Comparison of ENCODE assay signal across 14 cellular contexts in genomic region chr15:98712845-98713584, GRCh38.
DNase-seq lines count a peak whose midpoint lies in the region; ATAC-seq and TF ChIP-seq lines count a peak whose summit lies in the region.
"Had no signal": no experiment of that assay in that cellular context is flagged by ENCODE, and none has a peak within 500 bp of the region (broad histone marks: within the 10 kb centered on the region; RNA-seq: fewer than 3 reads in every experiment).

No MANE protein-coding gene starts in this region.

- H3K27ac ChIP-seq in CD8-positive, alpha-beta T cell (ENCODE audit: low read depth, low read length): no peak overlapping the region
- peak overlapping the region; percentile 34 to 43 for H3K27ac ChIP-seq in lung (ENCODE audit: low read depth in 1 of 2, low read length in 1 of 2)
- H3K27ac ChIP-seq: GM23248 had no signal

- peaks cover 4% of the 10 kb centered on the region for H3K9me3 ChIP-seq in CD8-positive, alpha-beta T cell (ENCODE audit: low read length)
- H3K9me3 ChIP-seq in lung (ENCODE audit: control insufficient read depth in 2 of 2, insufficient read depth in 1 of 2, low read length in 1 of 2): peaks cover 0 to 5% of the 10 kb centered on the region in 2 donors
- H3K9me3 ChIP-seq: prostate gland had no signal

- peaks cover 53% of the 10 kb centered on the region for H3K4me1 ChIP-seq in CD8-positive, alpha-beta T cell (ENCODE audit: insufficient read depth, low read length)
- H3K4me1 ChIP-seq in lung (ENCODE audit: control insufficient read depth in 2 of 2, insufficient read depth in 2 of 2, low read length in 2 of 2): peaks cover 22 to 37% of the 10 kb centered on the region in 2 donors

- H3K27me3 ChIP-seq in CD8-positive, alpha-beta T cell (ENCODE audit: insufficient read depth, low read length): no peaks in the 10 kb centered on the region
- no peaks in the 10 kb centered on the region for H3K27me3 ChIP-seq in lung (ENCODE audit: control insufficient read depth, insufficient read depth)

- H3K9me3 Mint-ChIP-seq in CD8-positive, alpha-beta T cell: peaks cover 11% of the 10 kb centered on the region
- H3K9me3 Mint-ChIP-seq in activated T-helper 1 cell treated with anti-CD3 and anti-CD28 coated beads, Interleukin-12 subunit alpha, Interleukin-12 subunit beta, Interleukin-2, Interleukin-4 antibody, amounts not matched to agents 30 ng/mL and 10 ng/mL and 1 ng/mL, durations not matched to agents 14 hours and 24 hours and 36 hours: peaks cover 11% of the 10 kb centered on the region

- H3K27me3 Mint-ChIP-seq in CD8-positive, alpha-beta T cell (ENCODE audit: low read depth): no peaks in the 10 kb centered on the region
- H3K27me3 Mint-ChIP-seq in activated T-helper 1 cell treated with anti-CD3 and anti-CD28 coated beads, Interleukin-12 subunit alpha, Interleukin-12 subunit beta, Interleukin-2, Interleukin-4 antibody, amounts not matched to agents 30 ng/mL and 10 ng/mL and 1 ng/mL, durations not matched to agents 14 hours and 24 hours and 36 hours (ENCODE audit: insufficient read depth): no peaks in the 10 kb centered on the region
- H3K27me3 Mint-ChIP-seq: stimulated activated naive CD8-positive, alpha-beta T cell treated with anti-CD3 and anti-CD28 coated beads, Interleukin-15, Interleukin-2, amounts not matched to agents 100 ng/mL and 50 ng/mL, for 24 hours had no signal

- WGBS in lung, 2 donors: 91 to 94% methylated on average over 16 of the region's 16 CpGs

- H3K36me3 Mint-ChIP-seq in CD8-positive, alpha-beta T cell: peaks cover 40% of the 10 kb centered on the region
- H3K36me3 Mint-ChIP-seq in activated T-helper 1 cell treated with anti-CD3 and anti-CD28 coated beads, Interleukin-12 subunit alpha, Interleukin-12 subunit beta, Interleukin-2, Interleukin-4 antibody, amounts not matched to agents 30 ng/mL and 10 ng/mL and 1 ng/mL, durations not matched to agents 14 hours and 24 hours and 36 hours (ENCODE audit: low read depth): peaks cover 15% of the 10 kb centered on the region

- POLR2A ChIA-PET in CD8-positive, alpha-beta T cell (lab: Charles Lee): interaction anchor here (0.9 kb wide), 1 partner anchor 62 kb away, joined by 3 read pairs; no protein-coding TSS in a partner anchor

- no peak overlapping the region for H3K4me3 ChIP-seq in CD8-positive, alpha-beta T cell (ENCODE audit: low read depth, low read length)
- no peak overlapping the region for H3K4me3 ChIP-seq in lung
- H3K4me3 ChIP-seq: GM23248, prostate gland had no signal

- no peak overlapping the region for H3K4me3 Mint-ChIP-seq in CD8-positive, alpha-beta T cell
- H3K4me3 Mint-ChIP-seq in activated T-helper 1 cell treated with anti-CD3 and anti-CD28 coated beads, Interleukin-12 subunit alpha, Interleukin-12 subunit beta, Interleukin-2, Interleukin-4 antibody, amounts not matched to agents 30 ng/mL and 10 ng/mL and 1 ng/mL, durations not matched to agents 14 hours and 24 hours and 36 hours: no peak overlapping the region
- H3K4me3 Mint-ChIP-seq: stimulated activated naive CD8-positive, alpha-beta T cell treated with anti-CD3 and anti-CD28 coated beads, Interleukin-15, Interleukin-2, amounts not matched to agents 100 ng/mL and 50 ng/mL, for 24 hours had no signal

- intact Hi-C loops in CD8-positive, alpha-beta T cell (cut with DNase I, micrococcal nuclease): no loop called here
- intact Hi-C loops in activated T-helper 1 cell treated with anti-CD3 and anti-CD28 coated beads, Interleukin-12 subunit alpha, Interleukin-12 subunit beta, Interleukin-2, Interleukin-4 antibody, amounts not matched to agents 30 ng/mL and 10 ng/mL and 1 ng/mL, durations not matched to agents 14 hours and 24 hours and 36 hours (cut with micrococcal nuclease): no loop called here

- CTCF ChIA-PET in CD8-positive, alpha-beta T cell (lab: Charles Lee): interaction anchor here (0.8 kb wide), 1 partner anchor 65 kb away, joined by 3 read pairs; no protein-coding TSS in a partner anchor

- no peak for ATAC-seq in CD8-positive, alpha-beta T cell
- ATAC-seq in lung (ENCODE audit: insufficient read depth, low FRiP score) (no peak), HG02571 (IDR thresholded peaks at IDR 0.05; ENCODE audit: unreplicated experiment) (no peak), HG02759 (IDR thresholded peaks at IDR 0.05; ENCODE audit: unreplicated experiment) (no peak)

- peak; percentile 27 for DNase-seq in AG08395 (ENCODE audit: low spot score)
- DNase-seq in CD8-positive, alpha-beta T cell: no peak
- DNase-seq in activated T-helper 1 cell treated with anti-CD3 and anti-CD28 coated beads, Interleukin-12 subunit alpha, Interleukin-12 subunit beta, Interleukin-2, Interleukin-4 antibody, amounts not matched to agents 30 ng/mL and 10 ng/mL and 1 ng/mL, durations not matched to agents 14 hours and 24 hours and 36 hours (ENCODE audit: low spot score): no peak
- no peak for DNase-seq in lung (ENCODE audit: low spot score)
- no peak for DNase-seq in superior temporal gyrus (ENCODE audit: extremely low spot score)
- DNase-seq in activated T-cell treated with anti-CD3 and anti-CD28 coated beads, Interleukin-2, amount 50 U/mL, for 1 hour: no peak
- DNase-seq: activated CD4-positive, alpha-beta T cell treated with anti-CD3 and anti-CD28 coated beads, Interleukin-2, amount 50 U/mL, for 48 hours; NCI-H2171 treated with DMSO at 0.1 percent for 48 hours; stimulated activated CD4-positive, alpha-beta T cell treated with anti-CD3 and anti-CD28 coated beads, Interleukin-4, amount 100 ng/mL, for 24 hours had no signal

- peak overlapping the region; percentile 47 for H3K27ac Mint-ChIP-seq in CD8-positive, alpha-beta T cell
- H3K27ac Mint-ChIP-seq in activated T-helper 1 cell treated with anti-CD3 and anti-CD28 coated beads, Interleukin-12 subunit alpha, Interleukin-12 subunit beta, Interleukin-2, Interleukin-4 antibody, amounts not matched to agents 30 ng/mL and 10 ng/mL and 1 ng/mL, durations not matched to agents 14 hours and 24 hours and 36 hours: peak overlapping the region; percentile 25
- H3K27ac Mint-ChIP-seq: stimulated activated naive CD8-positive, alpha-beta T cell treated with anti-CD3 and anti-CD28 coated beads, Interleukin-15, Interleukin-2, amounts not matched to agents 100 ng/mL and 50 ng/mL, for 24 hours had no signal

- H3K36me3 ChIP-seq in CD8-positive, alpha-beta T cell (ENCODE audit: insufficient read depth, low read length): peaks cover 4% of the 10 kb centered on the region
- peaks cover 0 to 5% of the 10 kb centered on the region in 2 donors for H3K36me3 ChIP-seq in lung (ENCODE audit: control insufficient read depth in 2 of 2, insufficient read depth in 2 of 2, low read length in 2 of 2)
- H3K36me3 ChIP-seq: prostate gland had no signal

- H3K4me1 Mint-ChIP-seq in CD8-positive, alpha-beta T cell (ENCODE audit: low read depth): peaks cover 62% of the 10 kb centered on the region
- H3K4me1 Mint-ChIP-seq in activated T-helper 1 cell treated with anti-CD3 and anti-CD28 coated beads, Interleukin-12 subunit alpha, Interleukin-12 subunit beta, Interleukin-2, Interleukin-4 antibody, amounts not matched to agents 30 ng/mL and 10 ng/mL and 1 ng/mL, durations not matched to agents 14 hours and 24 hours and 36 hours (ENCODE audit: low read depth): peaks cover 53% of the 10 kb centered on the region

- TF ChIP-seq CTCF in CD8-positive, alpha-beta T cell (IDR thresholded peaks at IDR 0.05): no peak
- TF ChIP-seq CTCF in lung (IDR thresholded peaks at IDR 0.05; ENCODE audit: control extremely low read depth, extremely low read depth): no peak
